Comparison of ENCODE assay signal across 7 cellular contexts in the genomic region with DNA sequence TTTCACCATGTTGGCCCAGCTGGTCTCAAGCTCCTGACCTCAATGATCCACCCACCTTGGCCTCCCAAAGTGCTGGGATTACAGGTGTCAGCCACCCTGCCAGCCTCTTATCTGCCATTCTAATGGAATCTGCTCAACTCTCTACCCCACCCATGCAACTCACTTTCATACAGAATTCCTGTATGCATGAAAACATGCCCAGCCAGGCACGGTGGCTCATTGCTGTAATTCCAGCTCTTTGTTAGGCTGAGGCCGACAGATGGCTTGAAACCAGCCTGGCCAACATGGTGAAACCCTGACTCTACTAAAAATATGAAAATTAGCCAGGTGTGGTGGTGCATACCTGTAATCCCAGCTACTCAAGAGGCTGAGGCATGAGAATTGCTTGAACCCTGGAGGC. TPM values are rescaled to one million over a fixed set of nuclear protein-coding genes. Genes with fewer than 3 reads are reported as not detected.
DNase-seq lines count a peak whose midpoint lies in the region; ATAC-seq, FAIRE-seq and TF ChIP-seq lines count a peak whose summit lies in the region.
"Not testable (repeated sequence)": the region's sequence is repeated elsewhere in the genome, so short reads cannot be mapped to it uniquely, and the experiment has no call there.

No MANE protein-coding gene starts in this region.

- dilution Hi-C loops in mammary epithelial cell (cut with HindIII; ENCODE audit: low sequenced_read_pairs) = not testable (repeated sequence)

- H3K36me3 ChIP-seq in BLaER1; CD8-positive, alpha-beta memory T cell (ENCODE audit: insufficient read depth, low read length); mammary epithelial cell (ENCODE audit: insufficient read depth, low read length); HepG2 (replicated peaks in 1 of 2; ENCODE audit: control insufficient read depth in 1 of 2, insufficient read depth in 2 of 2, low read length in 2 of 2); trophoblast cell (ENCODE audit: control insufficient read depth in 1 of 2, insufficient read depth in 2 of 2, low read length in 2 of 2): not testable (repeated sequence)

- H3K79me2 ChIP-seq in mammary epithelial cell (ENCODE audit: insufficient read depth, low read length); HepG2 (ENCODE audit: insufficient read depth, low read length); trophoblast cell (ENCODE audit: control insufficient read depth, insufficient read depth, low read length, poor library complexity): not testable (repeated sequence)

- H3K9me3 Mint-ChIP-seq in CD8-positive, alpha-beta memory T cell = not testable (repeated sequence)

- intact Hi-C loops in mammary epithelial cell (cut with micrococcal nuclease); HepG2 (cut with micrococcal nuclease; ENCODE audit: unreplicated experiment): not testable (repeated sequence)

- POLR2A ChIA-PET in CD8-positive, alpha-beta memory T cell (lab: Charles Lee) = interaction anchor here (0.6 to 9.3 kb wide), 2 partner anchors 23 to 46 kb away, joined by 3 to 337 read pairs; a partner anchor contains a TSS
- POLR2A ChIA-PET in RWPE1 (lab: Yijun Ruan, JAX; ENCODE audit: low non-redundant PET) = interaction anchor here (1.5 kb wide), 1 partner anchor 22 kb away, joined by 9 read pairs; no protein-coding TSS in a partner anchor
- POLR2A ChIA-PET in HepG2 (lab: Yijun Ruan, JAX) = interaction anchor here (16.6 kb wide), 1 partner anchor 22 kb away, joined by 461 read pairs; a partner anchor contains a TSS

- ATAC-seq in HepG2 = not testable (repeated sequence)

- H2BK5ac ChIP-seq in trophoblast cell (ENCODE audit: low read depth, low read length, poor library complexity) = not testable (repeated sequence)

- not testable (repeated sequence) for H2BK120ac ChIP-seq in trophoblast cell (ENCODE audit: insufficient read depth, low read length, poor library complexity)

- not testable (repeated sequence) for H3K18ac ChIP-seq in trophoblast cell (ENCODE audit: low read length)

- H3K36me3 Mint-ChIP-seq in CD8-positive, alpha-beta memory T cell = not testable (repeated sequence)

- WGBS in mammary epithelial cell (ENCODE audit: low coverage, missing lambda C conversion rate) = no CpG with 5 or more reads among the region's 2 CpGs
- WGBS in HepG2 (ENCODE audit: low lambda C conversion rate) = 31% methylated on average over 2 of the region's 2 CpGs
- WGBS in trophoblast cell (ENCODE audit: extremely low coverage, insufficient coverage, insufficient read length) = no CpG with 5 or more reads among the region's 2 CpGs

- H4K20me1 ChIP-seq in BLaER1; mammary epithelial cell (ENCODE audit: insufficient read depth, low read length); HepG2 (ENCODE audit: insufficient read depth, low read length): not testable (repeated sequence)

- H3K27me3 Mint-ChIP-seq in CD8-positive, alpha-beta memory T cell = not testable (repeated sequence)

- not testable (repeated sequence) for TF ChIP-seq EP300 in HepG2 (IDR thresholded peaks at IDR 0.05; ENCODE audit: low read depth in 2 of 2, low read length in 2 of 2); HepG2 (CRISPR knock-in tag; IDR thresholded peaks at IDR 0.05; ENCODE audit: borderline replicate concordance)

- peaks cover 53% of the 10 kb centered on the region for H3K4me1 ChIP-seq in BLaER1
- H3K4me1 ChIP-seq in CD8-positive, alpha-beta memory T cell (ENCODE audit: insufficient read depth, low read length) = peaks cover 51% of the 10 kb centered on the region
- H3K4me1 ChIP-seq in mammary epithelial cell (ENCODE audit: insufficient read depth, low read length) = peaks cover 18% of the 10 kb centered on the region
- H3K4me1 ChIP-seq in HepG2 (ENCODE audit: insufficient read depth, low read length) = peaks cover 52% of the 10 kb centered on the region
- H3K4me1 ChIP-seq in trophoblast cell (ENCODE audit: control insufficient read depth in 1 of 2, insufficient read depth in 2 of 2, low read length in 2 of 2) = not testable (repeated sequence)

- not testable (repeated sequence) for DNase-seq in CD8-positive, alpha-beta memory T cell; RWPE1 (ENCODE audit: low spot score); epithelial cell of prostate (ENCODE audit: low read depth, low spot score); HepG2 (ENCODE audit: low spot score)
- peak; percentile 37 for DNase-seq in mammary epithelial cell
- DNase-seq in trophoblast cell = peak; percentile 94 to 97

- H3K4me3 ChIP-seq in BLaER1; CD8-positive, alpha-beta memory T cell (ENCODE audit: low read length); mammary epithelial cell (replicated peaks in 1 of 3; ENCODE audit: insufficient read depth in 1 of 3, low read depth in 2 of 3, low read length in 3 of 3); HepG2 (replicated peaks in 1 of 3; ENCODE audit: insufficient read depth in 1 of 3, low read depth in 2 of 3, low read length in 3 of 3); trophoblast cell (ENCODE audit: low read depth, low read length): not testable (repeated sequence)

- H3K27ac ChIP-seq in BLaER1; CD8-positive, alpha-beta memory T cell (ENCODE audit: low read depth, low read length); mammary epithelial cell (ENCODE audit: insufficient read depth, low read depth, low read length); HepG2 (ENCODE audit: extremely low read length, insufficient read depth, low read length); trophoblast cell (ENCODE audit: low read depth, low read length): not testable (repeated sequence)
- H3K27ac ChIP-seq in RWPE1 = peak overlapping the region; percentile 51
- H3K27ac ChIP-seq in epithelial cell of prostate = peak overlapping the region; percentile 42

- H4K8ac ChIP-seq in trophoblast cell (ENCODE audit: low read depth, low read length) = not testable (repeated sequence)

- TF ChIP-seq RAD21 in HepG2 (CRISPR knock-in tag; IDR thresholded peaks at IDR 0.05) = not testable (repeated sequence)

- not testable (repeated sequence) for H2AK5ac ChIP-seq in trophoblast cell (ENCODE audit: low read length)

- H2BK12ac ChIP-seq in trophoblast cell (ENCODE audit: low read length) = not testable (repeated sequence)

- not testable (repeated sequence) for H2AFZ ChIP-seq in mammary epithelial cell (ENCODE audit: low read depth, low read length); HepG2 (ENCODE audit: low read length); trophoblast cell (ENCODE audit: insufficient read depth, low read length, poor library complexity)

- not testable (repeated sequence) for FAIRE-seq in HepG2 (lab: Jason Lieb, UNC)

- H3K79me1 ChIP-seq in trophoblast cell (ENCODE audit: low read length) = not testable (repeated sequence)

- TF ChIP-seq CTCF in RWPE1 (conservative IDR thresholded peaks at IDR 0.05; ENCODE audit: low read depth); mammary epithelial cell (conservative IDR thresholded peaks at IDR 0.05 in 1 of 2, IDR thresholded peaks at IDR 0.05 in 1 of 2; ENCODE audit: extremely low read depth in 1 of 2, insufficient read depth in 1 of 2, low read depth in 1 of 2, low read length in 2 of 2); HepG2 (CRISPR knock-in tag; IDR thresholded peaks at IDR 0.05): not testable (repeated sequence)

- not testable (repeated sequence) for BruUV-seq in mammary epithelial cell (replicated peaks; lab: Mats Ljungman, UMichigan); HepG2 (replicated peaks; lab: Mats Ljungman, UMichigan)

- in situ Hi-C loops in mammary epithelial cell (cut with MboI; ENCODE audit: low sequenced_read_pairs in 2 of 2); HepG2 (cut with HindIII; ENCODE audit: extremely low pct_ligation_motif_present, low pct_unique_long_range_greater_than_20kb): not testable (repeated sequence)

- TF ChIP-seq POLR2A in HepG2 (IDR thresholded peaks at IDR 0.05; ENCODE audit: insufficient read depth in 1 of 2, low read depth in 2 of 2, low read length in 2 of 2) = not testable (repeated sequence)

- CTCF ChIA-PET in CD8-positive, alpha-beta memory T cell (lab: Charles Lee) = interaction anchor here (0.9 to 1.2 kb wide), 4 partner anchors 9 to 189 kb away, joined by 3 read pairs; a partner anchor contains a TSS
- CTCF ChIA-PET in RWPE1 (lab: Yijun Ruan, JAX) = interaction anchor here (0.6 kb wide), 1 partner anchor 36 kb away, joined by 3 read pairs; no protein-coding TSS in a partner anchor
- CTCF ChIA-PET in mammary epithelial cell (lab: Charles Lee; ENCODE audit: low non-redundant PET); HepG2 (lab: Yijun Ruan, JAX; ENCODE audit: low intra/inter-chr PET ratio, low total read pairs): not testable (repeated sequence)

- not testable (repeated sequence) for H3K4me3 Mint-ChIP-seq in CD8-positive, alpha-beta memory T cell

- H3K14ac ChIP-seq in trophoblast cell (ENCODE audit: low read length) = not testable (repeated sequence)

- peak overlapping the region in 7 of 8 donors; percentile 17 to 66 (median 50) for H3K27ac Mint-ChIP-seq in CD8-positive, alpha-beta memory T cell

- H3K23ac ChIP-seq in trophoblast cell (ENCODE audit: low read length) = not testable (repeated sequence)

- H3K4me1 Mint-ChIP-seq in CD8-positive, alpha-beta memory T cell = peaks cover 33 to 48% (median 37%) of the 10 kb centered on the region in 3 donors

- H3K4ac ChIP-seq in trophoblast cell (ENCODE audit: low read depth, low read length) = not testable (repeated sequence)

- not testable (repeated sequence) for H3K9ac ChIP-seq in BLaER1; mammary epithelial cell (ENCODE audit: insufficient read depth, low read length); HepG2 (ENCODE audit: insufficient read depth, low read depth, low read length); trophoblast cell (ENCODE audit: low read length)

- not testable (repeated sequence) for H3K27me3 ChIP-seq in BLaER1; CD8-positive, alpha-beta memory T cell (ENCODE audit: insufficient read depth, low read length, poor library complexity, severe bottlenecking); mammary epithelial cell (ENCODE audit: insufficient read depth, low read length); HepG2 (ENCODE audit: control insufficient read depth in 1 of 2, insufficient read depth in 2 of 2, low read length in 2 of 2); trophoblast cell (ENCODE audit: insufficient read depth, low read length)

- peak overlapping the region; percentile 63 for H3K4me2 ChIP-seq in BLaER1
- not testable (repeated sequence) for H3K4me2 ChIP-seq in mammary epithelial cell (ENCODE audit: insufficient read depth, low read depth, low read length); HepG2 (ENCODE audit: low read depth, low read length); trophoblast cell (ENCODE audit: low read length)

- not testable (repeated sequence) for H4K12ac ChIP-seq in trophoblast cell (ENCODE audit: low read depth, low read length)

- H4K91ac ChIP-seq in trophoblast cell (ENCODE audit: low read depth, low read length) = not testable (repeated sequence)

- H3K9me3 ChIP-seq in BLaER1; CD8-positive, alpha-beta memory T cell (ENCODE audit: low read length); mammary epithelial cell (replicated peaks; ENCODE audit: insufficient read depth, low read length); HepG2 (ENCODE audit: low read length); trophoblast cell (ENCODE audit: insufficient read depth, low read depth, low read length): not testable (repeated sequence)

RNA-seq across cellular contexts. Expression of a gene that starts 6.9 kb away (rescaled TPM):
- 10 to 100 TPM; 53.9 to 54.3 TPM for total RNA-seq in CD8-positive, alpha-beta memory T cell
- 124 TPM for polyA plus RNA-seq in CD8-positive, alpha-beta memory T cell
- total RNA-seq in mammary epithelial cell (10 to 100 TPM; 24.0 to 39.7 TPM), HepG2 (2016; rRNA removed; fragmentation: Illumina TruSeq; extraction: Trizol) (34.1 and 43.3 TPM in 2 replicates)
- polyA plus RNA-seq in mammary epithelial cell (19.5 TPM), HepG2 (2011; rRNA removed) (18.5 and 22.8 TPM in 2 replicates)
- polyA minus RNA-seq in mammary epithelial cell = 24.9 TPM
- 56.7 and 61.5 TPM in 2 replicates for total RNA-seq in HepG2 (2016; cell fraction: cytosol; rRNA removed; fragmentation: Illumina TruSeq; extraction: Trizol; ENCODE audit: low read depth)
- total RNA-seq in HepG2 (2016; cell fraction: insoluble cytoplasmic fraction; rRNA removed; fragmentation: Illumina TruSeq; extraction: Trizol) = 35.4 and 40.8 TPM in 2 replicates
- total RNA-seq in HepG2 (2016; cell fraction: membrane; rRNA removed; fragmentation: Illumina TruSeq; extraction: Trizol) = 47.8 and 49.1 TPM in 2 replicates
- 37.0 and 43.8 TPM in 2 replicates for total RNA-seq in HepG2 (2016; cell fraction: nucleus; rRNA removed; fragmentation: Illumina TruSeq; extraction: Trizol)
- 21.6 and 23.5 TPM in 2 replicates for polyA plus RNA-seq in HepG2 (2011; cell fraction: cytosol; rRNA removed)
- polyA plus RNA-seq in HepG2 (2011; cell fraction: nucleus; rRNA removed) = 14.7 and 18.5 TPM in 2 replicates
- polyA plus RNA-seq in HepG2 (2012) = 36.8 and 41.9 TPM in 2 replicates
- 22.9 and 31.3 TPM in 2 replicates for polyA plus RNA-seq in HepG2 (2016; cell fraction: cytosol; fragmentation: Illumina TruSeq; extraction: Trizol; ENCODE audit: low read depth)
- 32.6 and 36.2 TPM in 2 replicates for polyA plus RNA-seq in HepG2 (2016; cell fraction: insoluble cytoplasmic fraction; fragmentation: Illumina TruSeq; extraction: Trizol; ENCODE audit: low read depth)
- polyA plus RNA-seq in HepG2 (2016; cell fraction: membrane; fragmentation: Illumina TruSeq; extraction: Trizol; ENCODE audit: low read depth) = 22.4 and 30.8 TPM in 2 replicates
- 23.9 and 28.8 TPM in 2 replicates for polyA plus RNA-seq in HepG2 (2016; cell fraction: nucleus; fragmentation: Illumina TruSeq; extraction: Trizol; ENCODE audit: insufficient read depth, low read depth)
- 44.9 and 77.1 TPM in 2 replicates for polyA minus RNA-seq in HepG2 (2011; rRNA and poly(A)+ RNA removed; ENCODE audit: low replicate concordance)
- 19.8 and 22.3 TPM in 2 replicates for polyA minus RNA-seq in HepG2 (2011; cell fraction: cytosol; rRNA and poly(A)+ RNA removed)
- 53.6 and 69.2 TPM in 2 replicates for polyA minus RNA-seq in HepG2 (2011; cell fraction: nucleus; rRNA and poly(A)+ RNA removed)
- 20.3 and 21.4 TPM in 2 replicates for polyA plus RNA-seq in trophoblast cell (2013)

RNA-seq across cellular contexts. Expression of a gene that starts 22.9 kb away (rescaled TPM):
- 100 to 1,000 TPM; 349 to 352 TPM for total RNA-seq in CD8-positive, alpha-beta memory T cell
- polyA plus RNA-seq in CD8-positive, alpha-beta memory T cell = 157 TPM
- total RNA-seq in mammary epithelial cell (100 to 1,000 TPM; 188 to 283 TPM), HepG2 (2016; rRNA removed; fragmentation: Illumina TruSeq; extraction: Trizol) (431 and 788 TPM in 2 replicates)
- polyA plus RNA-seq in mammary epithelial cell (27.2 TPM), HepG2 (2011; rRNA removed) (859 and 920 TPM in 2 replicates)
- polyA minus RNA-seq in mammary epithelial cell = 272 TPM
- total RNA-seq in HepG2 (2016; cell fraction: cytosol; rRNA removed; fragmentation: Illumina TruSeq; extraction: Trizol; ENCODE audit: low read depth) = 862 and 1,011 TPM in 2 replicates
- total RNA-seq in HepG2 (2016; cell fraction: insoluble cytoplasmic fraction; rRNA removed; fragmentation: Illumina TruSeq; extraction: Trizol) = 445 and 791 TPM in 2 replicates
- total RNA-seq in HepG2 (2016; cell fraction: membrane; rRNA removed; fragmentation: Illumina TruSeq; extraction: Trizol) = 352 and 417 TPM in 2 replicates
- total RNA-seq in HepG2 (2016; cell fraction: nucleus; rRNA removed; fragmentation: Illumina TruSeq; extraction: Trizol) = 1,469 and 1,561 TPM in 2 replicates
- 89.0 and 133 TPM in 2 replicates for polyA plus RNA-seq in HepG2 (2011; cell fraction: cytosol; rRNA removed)
- polyA plus RNA-seq in HepG2 (2011; cell fraction: nucleus; rRNA removed) = 3,125 and 3,321 TPM in 2 replicates
- polyA plus RNA-seq in HepG2 (2012) = 867 and 961 TPM in 2 replicates
- 47.3 and 51.7 TPM in 2 replicates for polyA plus RNA-seq in HepG2 (2016; cell fraction: cytosol; fragmentation: Illumina TruSeq; extraction: Trizol; ENCODE audit: low read depth)
- polyA plus RNA-seq in HepG2 (2016; cell fraction: insoluble cytoplasmic fraction; fragmentation: Illumina TruSeq; extraction: Trizol; ENCODE audit: low read depth) = 339 and 360 TPM in 2 replicates
- 79.3 and 86.7 TPM in 2 replicates for polyA plus RNA-seq in HepG2 (2016; cell fraction: membrane; fragmentation: Illumina TruSeq; extraction: Trizol; ENCODE audit: low read depth)
- 2,644 and 2,668 TPM in 2 replicates for polyA plus RNA-seq in HepG2 (2016; cell fraction: nucleus; fragmentation: Illumina TruSeq; extraction: Trizol; ENCODE audit: insufficient read depth, low read depth)
- 166 and 263 TPM in 2 replicates for polyA minus RNA-seq in HepG2 (2011; rRNA and poly(A)+ RNA removed; ENCODE audit: low replicate concordance)
- 91.3 and 98.3 TPM in 2 replicates for polyA minus RNA-seq in HepG2 (2011; cell fraction: cytosol; rRNA and poly(A)+ RNA removed)
- polyA minus RNA-seq in HepG2 (2011; cell fraction: nucleus; rRNA and poly(A)+ RNA removed) = 2,261 and 2,868 TPM in 2 replicates
- polyA plus RNA-seq in trophoblast cell (2013) = 228 and 229 TPM in 2 replicates
